Comparison of ENCODE assay signal across 8 cellular contexts in the genomic region with DNA sequence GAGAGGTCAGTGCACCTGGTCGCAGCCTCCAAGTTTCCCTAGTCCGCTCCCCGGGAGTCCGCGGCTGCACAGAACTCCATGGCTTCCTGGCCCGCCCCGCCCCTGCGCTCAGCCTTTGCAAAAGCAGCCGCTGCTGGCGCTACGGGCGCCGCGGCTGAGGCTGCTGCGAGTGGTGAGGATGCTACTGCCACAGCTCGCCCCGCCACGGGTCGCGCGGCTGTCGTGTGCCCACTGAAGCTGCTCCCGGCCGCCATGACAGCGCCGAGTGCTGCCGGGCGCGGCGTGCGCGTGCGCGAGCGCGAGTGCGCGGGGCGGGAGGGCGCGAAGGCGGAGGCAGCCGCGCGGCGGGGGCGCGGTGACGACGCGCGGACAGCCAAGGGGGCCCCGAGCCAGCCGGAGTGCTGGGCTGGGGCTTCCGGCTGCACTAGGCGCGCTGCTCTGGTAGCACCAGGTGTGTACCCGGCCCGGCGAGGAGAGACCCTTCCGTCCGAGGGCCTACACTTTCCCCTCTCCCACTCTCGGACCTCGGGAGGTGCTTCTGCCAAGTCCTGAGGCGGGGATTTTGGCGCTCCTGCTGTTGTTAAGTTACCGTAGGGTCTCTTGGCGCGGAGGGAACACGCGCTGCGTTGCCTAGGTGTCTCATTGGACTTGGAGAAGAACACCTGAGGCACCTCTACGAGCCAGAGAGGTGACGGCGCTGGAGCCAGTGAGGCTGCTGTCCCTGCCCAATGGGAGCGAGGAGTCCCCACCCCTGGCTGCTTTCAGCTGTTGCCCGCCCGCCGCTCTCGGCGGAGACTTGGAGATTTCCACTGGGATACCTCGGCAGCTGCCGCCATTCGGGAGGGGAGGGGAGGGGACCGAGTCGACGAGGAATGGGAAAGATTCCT. TPM values are rescaled to one million over a fixed set of nuclear protein-coding genes. Genes with fewer than 3 reads are reported as not detected.
DNase-seq lines count a peak whose midpoint lies in the region; ATAC-seq, FAIRE-seq and TF ChIP-seq lines count a peak whose summit lies in the region.

No MANE protein-coding gene starts in this region.

- H3K9me3 ChIP-seq in adipocyte (ENCODE audit: control insufficient read depth, low read length): no peaks in the 10 kb centered on the region
- no peaks in the 10 kb centered on the region for H3K9me3 ChIP-seq in left ventricle myocardium inferior (replicated peaks)

- no peaks in the 10 kb centered on the region for H3K36me3 Mint-ChIP-seq in progenitor cell of endocrine pancreas (ENCODE audit: insufficient read depth)

- peaks cover 27% of the 10 kb centered on the region for H3K4me1 Mint-ChIP-seq in progenitor cell of endocrine pancreas (ENCODE audit: low read depth)

- H3K27ac ChIP-seq in left ventricle myocardium inferior (replicated peaks): peak overlapping the region; percentile 90

- H3K4me3 ChIP-seq in adipocyte (ENCODE audit: low read length) (peak overlapping the region; percentile 97), left ventricle myocardium inferior (peak overlapping the region; percentile 94)

- H3K27me3 ChIP-seq in adipocyte (replicated peaks; ENCODE audit: control insufficient read depth, insufficient read depth, low read length) (no peaks in the 10 kb centered on the region), left ventricle myocardium inferior (ENCODE audit: low read depth) (no peaks in the 10 kb centered on the region)

- ATAC-seq in HG02642 (IDR thresholded peaks at IDR 0.05; ENCODE audit: poor library complexity, unreplicated experiment): peak; percentile 79

- no peaks in the 10 kb centered on the region for H3K9me3 Mint-ChIP-seq in progenitor cell of endocrine pancreas (ENCODE audit: low read depth)

- H3K36me3 ChIP-seq in adipocyte (ENCODE audit: control insufficient read depth, insufficient read depth, low read length, severe bottlenecking): no peaks in the 10 kb centered on the region
- no peaks in the 10 kb centered on the region for H3K36me3 ChIP-seq in left ventricle myocardium inferior

- peak; percentile 71 for DNase-seq in GM12892 (ENCODE audit: insufficient read length)
- peak; percentile 81 for DNase-seq in NCI-H1105 (lab: John Stamatoyannopoulos, UW)
- DNase-seq in SW 1271 (lab: John Stamatoyannopoulos, UW): peak; percentile 22 to 53
- peak; percentile 90 for DNase-seq in adipocyte (ENCODE audit: low read depth)
- DNase-seq in left ventricle myocardium inferior: peak; percentile 66
- peak; percentile 77 for DNase-seq in progenitor cell of endocrine pancreas (ENCODE audit: low spot score, unreplicated experiment)
- peak; percentile 71 for DNase-seq in ureter (ENCODE audit: low spot score)

- TF ChIP-seq POLR2A in GM12892 (IDR thresholded peaks at IDR 0.05; ENCODE audit: low read depth, low read length): peak; percentile 93

- H3K27ac Mint-ChIP-seq in progenitor cell of endocrine pancreas: peak overlapping the region; percentile 100

- intact Hi-C loops in left ventricle myocardium inferior (cut with micrococcal nuclease): no loop called here

- H3K4me1 ChIP-seq in adipocyte (ENCODE audit: control insufficient read depth, insufficient read depth, low read length) (peaks cover 5% of the 10 kb centered on the region), left ventricle myocardium inferior (peaks cover 41% of the 10 kb centered on the region)

- peak overlapping the region; percentile 99 for H3K4me3 Mint-ChIP-seq in progenitor cell of endocrine pancreas (ENCODE audit: low read depth)

- H3K27me3 Mint-ChIP-seq in progenitor cell of endocrine pancreas: no peaks in the 10 kb centered on the region

- TF ChIP-seq CTCF in left ventricle myocardium inferior (IDR thresholded peaks at IDR 0.05; ENCODE audit: borderline replicate concordance): no peak
- TF ChIP-seq CTCF in progenitor cell of endocrine pancreas (IDR thresholded peaks at IDR 0.05; ENCODE audit: unreplicated experiment): no peak

- H3K9ac ChIP-seq in adipocyte (ENCODE audit: low read length): peak overlapping the region; percentile 93

- peak; percentile 99 for FAIRE-seq in GM12892 (lab: Jason Lieb, UNC)

RNA-seq across cellular contexts. Expression of gene LRBA, which starts 0.6 kb away (rescaled TPM):
- 33.9 TPM for polyA plus RNA-seq in GM12892 (2012; ENCODE audit: missing spikeins)
- total RNA-seq in left ventricle myocardium inferior: 19.1 TPM
- total RNA-seq in progenitor cell of endocrine pancreas: 95.2 and 103 TPM in 2 replicates
- total RNA-seq in ureter: 93.1 TPM

Comparison
In these comparisons a context has a peak if more than half of its experiments do, and no peak if none do; other contexts are left out.
1. Peak in every context shown above with its lines: DNase-seq, ATAC-seq, H3K4me3 ChIP-seq and H3K27ac ChIP-seq.
2. DNase-seq: peak in every context shown above with its lines; median percentile 90 in adipocyte; 81 in NCI-H1105; 77 in progenitor cell of endocrine pancreas; 71 in GM12892; 71 in ureter; 66 in left ventricle myocardium inferior; 38 in SW 1271.